Comparison of ENCODE assay signal across 8 cellular contexts in the genomic region with DNA sequence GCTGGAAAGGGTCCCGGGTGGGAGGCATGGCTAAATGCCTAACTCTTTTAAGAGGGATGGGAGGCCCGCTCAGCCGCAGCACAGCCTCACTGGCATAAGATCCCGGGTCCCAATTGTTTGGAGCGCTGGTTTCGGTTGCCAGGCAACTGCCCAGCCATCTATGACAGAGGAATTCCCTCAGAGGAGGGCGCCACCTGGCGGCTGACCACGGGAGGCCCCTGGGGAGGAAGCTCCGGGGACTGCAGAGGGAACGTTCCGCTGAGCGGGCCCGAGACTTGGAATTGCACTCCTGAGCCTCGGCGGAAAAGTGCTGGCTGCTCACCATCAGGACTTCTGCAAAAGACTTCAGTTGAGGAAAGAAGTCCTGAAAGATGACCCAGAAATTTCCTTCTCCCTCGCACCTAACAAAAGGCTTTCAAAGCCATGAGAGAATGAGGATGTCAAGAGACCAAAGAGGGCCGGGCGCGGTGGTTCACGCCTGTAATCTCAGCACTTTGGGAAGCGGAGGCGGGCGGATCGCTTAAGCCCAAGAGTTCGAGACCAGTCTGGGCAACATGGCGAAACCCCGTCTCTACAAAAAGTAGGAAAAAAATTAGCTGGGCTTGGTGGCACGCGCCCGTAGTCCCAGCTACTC. TPM values are rescaled to one million over a fixed set of nuclear protein-coding genes. Genes with fewer than 3 reads are reported as not detected.
DNase-seq lines count a peak whose midpoint lies in the region; ATAC-seq, FAIRE-seq and TF ChIP-seq lines count a peak whose summit lies in the region.

No MANE protein-coding gene starts in this region.

- peak overlapping the region; percentile 84 for H2AFZ ChIP-seq in K562 (ENCODE audit: low read depth, low read length)

- peaks cover 0 to 6% of the 10 kb centered on the region in 2 experiments; a peak in 1 of 5 replicates for H3K27me3 ChIP-seq in K562 (ENCODE audit: control insufficient read depth in 2 of 2, insufficient read depth in 2 of 2, low read length in 2 of 2)
- peaks cover 20% of the 10 kb centered on the region for H3K27me3 ChIP-seq in iPS DF 6.9 (ENCODE audit: control insufficient read depth, insufficient read depth, low read length)

- H3K4me2 ChIP-seq in K562 (ENCODE audit: insufficient read depth, low read length) = peak overlapping the region; percentile 71

- CTCF ChIA-PET in K562 (lab: Yijun Ruan, JAX; ENCODE audit: low intra/inter-chr PET ratio) = interaction anchor here (0.6 to 2.3 kb wide), 12 partner anchors 23 to 1331 kb away, joined by 3 to 32 read pairs (median 4); partner anchors contain the start of gene TMEM167B

- in situ Hi-C loops in K562 (cut with MboI) = loop anchor here (5.0 kb wide), 1 partner anchor 285 kb away; no protein-coding TSS in a partner anchor

- DNase-seq in NCI-H2029 (lab: John Stamatoyannopoulos, UW) (peak; percentile 90), UCSD-AML1 (lab: John Stamatoyannopoulos, UW; ENCODE audit: unreplicated experiment) (peak; percentile 87), K562 (ENCODE audit: extremely low read depth in 1 of 4, low spot score in 3 of 4) (peak; percentile 93 to 97 (median 96)), iPS DF 6.9 (ENCODE audit: low read depth, low spot score) (peak; percentile 96), skeletal muscle cell (ENCODE audit: low read depth) (peak; percentile 35)

- TF ChIP-seq EP300 in K562 (IDR thresholded peaks at IDR 0.05; ENCODE audit: low read length) = no peak

- H4K20me1 ChIP-seq in K562 (replicated peaks; ENCODE audit: control insufficient read depth, insufficient read depth, low read length) = no peaks in the 10 kb centered on the region; the same call in 1 of the 2 replicates

- H3K79me2 ChIP-seq in K562 (ENCODE audit: control insufficient read depth, insufficient read depth, low read length) = no peaks in the 10 kb centered on the region

- ATAC-seq in HG02870 (IDR thresholded peaks at IDR 0.05; ENCODE audit: unreplicated experiment) (peak; percentile 71), K562 (peak; percentile 98), HG03469 (IDR thresholded peaks at IDR 0.05; ENCODE audit: unreplicated experiment) (no peak)

- POLR2A ChIA-PET in K562 (lab: Yijun Ruan, JAX) = interaction anchor here (0.6 to 5.8 kb wide), 6 partner anchors 12 to 218 kb away, joined by 3 to 65 read pairs (median 3); partner anchors contain the start of gene TMEM167B

- H3K9me1 ChIP-seq in K562 (ENCODE audit: control insufficient read depth, insufficient read depth, low read length) = no peaks in the 10 kb centered on the region

- H3K27ac ChIP-seq in K562 (ENCODE audit: extremely low read depth, low read depth, low read length) (no peak overlapping the region), iPS DF 6.9 (ENCODE audit: low read length) (no peak overlapping the region)

- no peaks in the 10 kb centered on the region for H3K36me3 ChIP-seq in K562 (ENCODE audit: control insufficient read depth, insufficient read depth, low read length)
- H3K36me3 ChIP-seq in iPS DF 6.9 (ENCODE audit: control insufficient read depth, insufficient read depth, low read length) = no peaks in the 10 kb centered on the region

- TF ChIP-seq POLR2A in K562 (conservative IDR thresholded peaks at IDR 0.05) = no peak

- H3K9me3 ChIP-seq in K562 (replicated peaks; ENCODE audit: control insufficient read depth, insufficient read depth, low read depth, low read length) = no peaks in the 10 kb centered on the region
- no peaks in the 10 kb centered on the region for H3K9me3 ChIP-seq in iPS DF 6.9 (ENCODE audit: control insufficient read depth, insufficient read depth, low read length)

- peaks cover 10 to 20% of the 10 kb centered on the region in 2 experiments; a peak in 4 of 5 replicates for H3K4me1 ChIP-seq in K562 (replicated peaks in 1 of 2; ENCODE audit: control insufficient read depth in 2 of 2, insufficient read depth in 2 of 2, low read length in 2 of 2)
- H3K4me1 ChIP-seq in iPS DF 6.9 (ENCODE audit: control insufficient read depth, insufficient read depth, low read length) = no peaks in the 10 kb centered on the region

- BruUV-seq in K562 (replicated peaks; lab: Mats Ljungman, UMichigan) = no TSS peak

- 17% methylated on average over 31 of the region's 31 CpGs for WGBS in K562 (ENCODE audit: insufficient coverage, low coverage, missing lambda C conversion rate)
- WGBS in iPS DF 6.9 (ENCODE audit: insufficient coverage, insufficient read length) = no CpG with 5 or more reads among the region's 31 CpGs

- H3K9ac ChIP-seq in K562 (ENCODE audit: insufficient read depth in 1 of 2, low read depth in 2 of 2, low read length in 2 of 2) = peak overlapping the region in 1 of 2 experiments; percentile 80; a peak in 2 of 4 replicates

- H3K4me3 ChIP-seq in K562 (no peak overlapping the region), iPS DF 6.9 (ENCODE audit: low read length) (peak overlapping the region; percentile 2; the same call in 1 of the 2 replicates), skeletal muscle cell (ENCODE audit: low read depth, low read length) (peak overlapping the region; percentile 24)

- TF ChIP-seq CTCF in GM12873 (IDR thresholded peaks at IDR 0.05; ENCODE audit: insufficient read depth, low read depth, low read length, missing control alignments) (peak; percentile 91), K562 (IDR thresholded peaks at IDR 0.05 in 2 of 3, conservative IDR thresholded peaks at IDR 0.05 in 1 of 3; ENCODE audit: insufficient read depth in 2 of 3, low read depth in 1 of 3, low read length in 3 of 3) (peak; percentile 96 to 99 (median 97))

- FAIRE-seq in K562 (lab: Jason Lieb, UNC) = peak; percentile 80

- peak; percentile 78 to 88 for TF ChIP-seq RAD21 in K562 (CRISPR knock-in tag; conservative IDR thresholded peaks at IDR 0.05 in 1 of 2, IDR thresholded peaks at IDR 0.05 in 1 of 2)

- intact Hi-C loops in K562 (cut with micrococcal nuclease) = loop anchor here (1.0 to 10.0 kb wide), 12 partner anchors 23 to 1328 kb away; partner anchors contain the start of genes CLCC1, GPR61 and WDR47

RNA-seq across cellular contexts. Expression of gene ELAPOR1, which starts 1.1 kb away (rescaled TPM):
- 0.21 and 0.62 TPM in 2 replicates for total RNA-seq in K562 (2011; cell fraction: chromatin; rRNA removed; ENCODE audit: low replicate concordance)
- 0.13 and 0.17 TPM in 2 replicates for total RNA-seq in K562 (2011; cell fraction: nucleolus; rRNA removed)
- 0.22 TPM in 1 of 2 replicates, not detected in the other for total RNA-seq in K562 (2011; cell fraction: nucleoplasm; rRNA removed)
- total RNA-seq in K562 (2014; rRNA removed) (0.09 TPM in 1 of 2 replicates, not detected in the other), K562 (2014; rRNA removed; fragmentation: Illumina TruSeq; extraction: Trizol) (0.03 and 0.25 TPM in 2 replicates), K562 (2015; rRNA removed; fragmentation: Illumina TruSeq; extraction: Trizol) (0.04 and 0.07 TPM in 2 replicates), K562 (2021) (0.20 and 0.38 TPM in 2 replicates)
- polyA plus RNA-seq in K562 (2011; rRNA removed) (0.11 and 0.14 TPM in 2 replicates), K562 (2014; fragmentation: Illumina TruSeq; extraction: Trizol) (0.18 and 0.46 TPM in 2 replicates), K562 (2014; fragmentation: Nextera tagmentation; extraction: Ambion mirVana) (under 1 TPM; 0.17 to 0.21 TPM), K562 (2014; rRNA removed) (0.15 and 1.2 TPM in 2 replicates)
- polyA plus RNA-seq in K562 (2011; cell fraction: cytosol; rRNA removed) = 0.09 and 0.16 TPM in 2 replicates
- 0.24 TPM in 2 replicates for polyA plus RNA-seq in K562 (2011; cell fraction: nucleus; rRNA removed)
- polyA plus RNA-seq in K562 (2012) = 0.17 and 0.32 TPM in 2 replicates
- 0.09 and 0.11 TPM in 2 replicates for polyA minus RNA-seq in K562 (2011; rRNA and poly(A)+ RNA removed)
- polyA minus RNA-seq in K562 (2011; cell fraction: cytosol; rRNA and poly(A)+ RNA removed) = not detected in 2 replicates
- polyA minus RNA-seq in K562 (2011; cell fraction: nucleus; rRNA and poly(A)+ RNA removed) = 0.11 and 0.13 TPM in 2 replicates

RNA-seq across cellular contexts. Expression of gene TMEM167B, which starts 22.2 kb away (rescaled TPM):
- 18.1 and 23.4 TPM in 2 replicates for total RNA-seq in K562 (2011; cell fraction: chromatin; rRNA removed; ENCODE audit: low replicate concordance)
- 17.2 and 20.7 TPM in 2 replicates for total RNA-seq in K562 (2011; cell fraction: nucleolus; rRNA removed)
- 28.7 and 30.7 TPM in 2 replicates for total RNA-seq in K562 (2011; cell fraction: nucleoplasm; rRNA removed)
- total RNA-seq in K562 (2014; rRNA removed) (17.2 and 25.8 TPM in 2 replicates), K562 (2014; rRNA removed; fragmentation: Illumina TruSeq; extraction: Trizol) (32.2 and 38.2 TPM in 2 replicates), K562 (2015; rRNA removed; fragmentation: Illumina TruSeq; extraction: Trizol) (29.0 and 33.4 TPM in 2 replicates), K562 (2021) (34.1 and 35.6 TPM in 2 replicates)
- polyA plus RNA-seq in K562 (2011; rRNA removed) (26.0 and 26.7 TPM in 2 replicates), K562 (2014; fragmentation: Illumina TruSeq; extraction: Trizol) (35.2 and 36.4 TPM in 2 replicates), K562 (2014; fragmentation: Nextera tagmentation; extraction: Ambion mirVana) (10 to 100 TPM; 25.0 to 36.3 TPM), K562 (2014; rRNA removed) (17.2 and 26.5 TPM in 2 replicates)
- polyA plus RNA-seq in K562 (2011; cell fraction: cytosol; rRNA removed) = 10.8 and 15.9 TPM in 2 replicates
- polyA plus RNA-seq in K562 (2011; cell fraction: nucleus; rRNA removed) = 10.9 and 18.1 TPM in 2 replicates
- 29.7 and 33.2 TPM in 2 replicates for polyA plus RNA-seq in K562 (2012)
- polyA minus RNA-seq in K562 (2011; rRNA and poly(A)+ RNA removed) = 17.3 and 27.7 TPM in 2 replicates
- 15.3 and 18.0 TPM in 2 replicates for polyA minus RNA-seq in K562 (2011; cell fraction: cytosol; rRNA and poly(A)+ RNA removed)
- polyA minus RNA-seq in K562 (2011; cell fraction: nucleus; rRNA and poly(A)+ RNA removed) = 4.7 and 9.4 TPM in 2 replicates

RNA-seq across cellular contexts. Expression of gene TAF13, which starts 37.0 kb away (rescaled TPM):
- total RNA-seq in K562 (2011; cell fraction: chromatin; rRNA removed; ENCODE audit: low replicate concordance) = 6.3 and 21.5 TPM in 2 replicates
- total RNA-seq in K562 (2011; cell fraction: nucleolus; rRNA removed) = 4.9 and 5.5 TPM in 2 replicates
- 18.3 and 30.8 TPM in 2 replicates for total RNA-seq in K562 (2011; cell fraction: nucleoplasm; rRNA removed)
- total RNA-seq in K562 (2014; rRNA removed) (22.9 and 26.6 TPM in 2 replicates), K562 (2014; rRNA removed; fragmentation: Illumina TruSeq; extraction: Trizol) (77.2 and 85.1 TPM in 2 replicates), K562 (2015; rRNA removed; fragmentation: Illumina TruSeq; extraction: Trizol) (49.2 and 52.1 TPM in 2 replicates), K562 (2021) (35.3 and 39.4 TPM in 2 replicates)
- polyA plus RNA-seq in K562 (2011; rRNA removed) (35.9 and 61.5 TPM in 2 replicates), K562 (2014; fragmentation: Illumina TruSeq; extraction: Trizol) (46.7 and 57.6 TPM in 2 replicates), K562 (2014; fragmentation: Nextera tagmentation; extraction: Ambion mirVana) (10 to 100 TPM; 14.9 to 21.0 TPM), K562 (2014; rRNA removed) (38.7 and 39.6 TPM in 2 replicates)
- polyA plus RNA-seq in K562 (2011; cell fraction: cytosol; rRNA removed) = 2.8 and 14.0 TPM in 2 replicates
- polyA plus RNA-seq in K562 (2011; cell fraction: nucleus; rRNA removed) = 1.6 and 2.9 TPM in 2 replicates
- polyA plus RNA-seq in K562 (2012) = 25.8 and 65.1 TPM in 2 replicates
- 53.5 and 57.2 TPM in 2 replicates for polyA minus RNA-seq in K562 (2011; rRNA and poly(A)+ RNA removed)
- 22.9 and 30.5 TPM in 2 replicates for polyA minus RNA-seq in K562 (2011; cell fraction: cytosol; rRNA and poly(A)+ RNA removed)
- polyA minus RNA-seq in K562 (2011; cell fraction: nucleus; rRNA and poly(A)+ RNA removed) = 2.6 and 5.9 TPM in 2 replicates

Comparison
In these comparisons a context has a peak if more than half of its experiments do, and no peak if none do; other contexts are left out.
1. DNase-seq: peak in every context shown above with its lines; median percentile 96 in iPS DF 6.9; 96 in K562; 90 in NCI-H2029; 87 in UCSD-AML1; 35 in skeletal muscle cell.